ENCODE assay signal across 9 cellular contexts in the genomic region with DNA sequence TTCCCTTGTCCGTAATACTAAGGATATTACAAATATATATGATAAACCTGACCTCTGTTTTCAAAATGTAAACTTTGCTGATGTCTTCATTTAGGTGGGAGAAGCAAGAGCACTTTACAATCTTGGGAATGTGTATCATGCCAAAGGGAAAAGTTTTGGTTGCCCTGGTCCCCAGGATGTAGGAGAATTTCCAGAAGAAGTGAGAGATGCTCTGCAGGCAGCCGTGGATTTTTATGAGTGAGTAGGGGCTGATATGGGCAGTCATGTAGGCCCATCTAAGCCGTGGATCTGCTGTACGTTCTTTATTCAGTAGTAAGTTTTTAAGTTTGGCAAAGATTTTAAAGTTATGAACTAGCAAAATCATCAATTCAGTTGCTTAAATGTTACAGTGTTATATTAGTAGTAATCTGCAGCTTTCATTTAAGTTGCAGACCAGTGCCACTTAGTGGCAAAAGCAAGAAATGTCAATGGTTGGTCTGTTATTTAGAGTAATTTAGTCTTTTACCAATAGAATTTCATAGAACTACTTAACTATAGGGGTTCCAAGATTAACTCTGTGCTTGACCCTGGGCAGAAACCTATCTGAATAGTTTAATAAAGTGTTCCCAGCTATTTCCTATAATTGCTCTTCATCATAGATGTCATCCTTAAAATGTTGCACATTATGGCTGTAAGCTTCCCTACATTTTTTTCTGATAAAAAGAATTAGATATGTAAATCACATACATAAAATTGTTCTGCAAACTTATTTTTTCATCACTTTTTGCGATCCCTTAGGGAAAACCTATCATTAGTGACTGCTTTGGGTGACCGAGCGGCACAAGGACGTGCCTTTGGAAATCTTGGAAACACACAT. TPM values are rescaled to one million over a fixed set of nuclear protein-coding genes. Genes with fewer than 3 reads are reported as not detected.
DNase-seq lines count a peak whose midpoint lies in the region; ATAC-seq lines count a peak whose summit lies in the region.
"Had no signal": no experiment of that assay in that cellular context is flagged by ENCODE, and none has a peak within 500 bp of the region (broad histone marks: within the 10 kb centered on the region; RNA-seq: fewer than 3 reads in every experiment).

No MANE protein-coding gene starts in this region.

- DNase-seq in CD4-positive, CD25-positive, alpha-beta regulatory T cell = peak; percentile 8 to 70 (median 63)
- DNase-seq in M059J (ENCODE audit: low read depth) = peak; percentile 71
- peak; percentile 23 for DNase-seq in SHP77 treated with DMSO at 0.1 percent for 48 hours (lab: John Stamatoyannopoulos, UW)
- peak; percentile 69 to 75 for DNase-seq in dermis microvascular lymphatic vessel endothelial cell (ENCODE audit: low read depth in 2 of 2)
- DNase-seq in memory B cell (ENCODE audit: low spot score in 2 of 2) = peak in 1 of 2 donors; percentile 32
- no peak for DNase-seq in T-helper 9 cell

- H3K27me3 Mint-ChIP-seq in CD4-positive, CD25-positive, alpha-beta regulatory T cell = no peaks in the 10 kb centered on the region
- H3K27me3 Mint-ChIP-seq in memory B cell = peaks cover 2% of the 10 kb centered on the region

- no peaks in the 10 kb centered on the region for H3K9me3 Mint-ChIP-seq in CD4-positive, CD25-positive, alpha-beta regulatory T cell
- H3K9me3 Mint-ChIP-seq in memory B cell = no peaks in the 10 kb centered on the region

- H3K4me3 ChIP-seq in CD4-positive, CD25-positive, alpha-beta regulatory T cell (ENCODE audit: low read depth, low read length) = no peak overlapping the region

- H3K27ac ChIP-seq in CD4-positive, CD25-positive, alpha-beta regulatory T cell (ENCODE audit: insufficient read depth, low read length, poor library complexity, severe bottlenecking) = no peak overlapping the region

- H3K4me1 Mint-ChIP-seq in CD4-positive, CD25-positive, alpha-beta regulatory T cell = peaks cover 0 to 5% (median 2%) of the 10 kb centered on the region in 4 donors
- no peaks in the 10 kb centered on the region for H3K4me1 Mint-ChIP-seq in memory B cell

- peak overlapping the region in 1 of 3 donors; percentile 26 for H3K27ac Mint-ChIP-seq in CD4-positive, CD25-positive, alpha-beta regulatory T cell
- no peak overlapping the region for H3K27ac Mint-ChIP-seq in memory B cell

- no peaks in the 10 kb centered on the region for H3K36me3 Mint-ChIP-seq in CD4-positive, CD25-positive, alpha-beta regulatory T cell
- no peaks in the 10 kb centered on the region for H3K36me3 Mint-ChIP-seq in memory B cell

- H3K27me3 ChIP-seq in CD4-positive, CD25-positive, alpha-beta regulatory T cell (ENCODE audit: control insufficient read depth, insufficient read depth, low read length) = no peaks in the 10 kb centered on the region

- ATAC-seq in CD4-positive, CD25-positive, alpha-beta regulatory T cell (ENCODE audit: low read depth in 2 of 2) = peak; percentile 81 to 83
- ATAC-seq in GM18511 (IDR thresholded peaks at IDR 0.05; ENCODE audit: unreplicated experiment) = peak; percentile 76
- peak; percentile 70 for ATAC-seq in memory B cell (ENCODE audit: low read depth)
- ATAC-seq in GM19324 (IDR thresholded peaks at IDR 0.05; ENCODE audit: low FRiP score, unreplicated experiment) = no peak

- no peak overlapping the region for H3K4me3 Mint-ChIP-seq in CD4-positive, CD25-positive, alpha-beta regulatory T cell
- H3K4me3 Mint-ChIP-seq in memory B cell = no peak overlapping the region

- no peaks in the 10 kb centered on the region for H3K36me3 ChIP-seq in CD4-positive, CD25-positive, alpha-beta regulatory T cell (ENCODE audit: control insufficient read depth, insufficient read depth, low read length)

- H3K9me3 ChIP-seq in CD4-positive, CD25-positive, alpha-beta regulatory T cell (ENCODE audit: control insufficient read depth in 2 of 2, low read length in 2 of 2) = no peaks in the 10 kb centered on the region

- no peaks in the 10 kb centered on the region for H3K4me1 ChIP-seq in CD4-positive, CD25-positive, alpha-beta regulatory T cell (ENCODE audit: control insufficient read depth, insufficient read depth, low read length, poor library complexity, severe bottlenecking)

RNA-seq across cellular contexts. Expression of gene GPSM2, which starts 21.3 kb away (rescaled TPM):
- 4.7 TPM for total RNA-seq in CD4-positive, CD25-positive, alpha-beta regulatory T cell
- polyA plus RNA-seq in CD4-positive, CD25-positive, alpha-beta regulatory T cell = 1 to 10 TPM; 2.2 to 5.4 (median 2.7) TPM
- total RNA-seq in M059J (2014; rRNA removed; shearing (Covaris generic)) = 50.1 and 69.1 TPM in 2 replicates
- total RNA-seq in dermis microvascular lymphatic vessel endothelial cell = 8.0 and 12.3 TPM in 2 replicates

RNA-seq across cellular contexts. Expression of gene AKNAD1, which starts 41.2 kb away (rescaled TPM):
- not detected for total RNA-seq in CD4-positive, CD25-positive, alpha-beta regulatory T cell
- polyA plus RNA-seq in CD4-positive, CD25-positive, alpha-beta regulatory T cell = not detected
- total RNA-seq in M059J (2014; rRNA removed; shearing (Covaris generic)) = 0.37 and 2.3 TPM in 2 replicates
- under 0.01 and 0.13 TPM in 2 replicates for total RNA-seq in dermis microvascular lymphatic vessel endothelial cell
- total RNA-seq: T-helper 2 cell treated with Interferon-gamma antibody and Interleukin-4, amounts not matched to agents 100 ng/mL and 5 ng/mL, for 36 hours had no signal
